ENCODE assay signal across 13 cellular contexts in the genomic region with DNA sequence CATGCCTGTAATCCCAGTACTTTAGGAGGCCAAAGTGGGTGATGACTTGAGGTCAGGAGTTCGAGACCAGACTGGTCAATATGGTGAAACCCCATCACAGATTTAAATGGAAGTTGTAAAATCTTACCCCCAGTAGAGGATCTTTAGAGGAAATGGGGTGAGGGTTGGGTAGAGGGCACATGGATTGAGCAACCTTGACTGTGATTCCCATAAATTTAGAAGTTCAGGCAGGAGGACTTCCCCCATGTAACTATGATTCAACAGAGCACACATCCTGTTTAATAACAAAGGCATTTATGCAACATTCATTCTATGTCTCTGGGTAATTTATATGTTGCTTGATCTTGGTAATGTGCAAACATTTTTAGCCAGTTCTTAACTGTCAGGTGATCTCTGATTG.
DNase-seq lines count a peak whose midpoint lies in the region; ATAC-seq and TF ChIP-seq lines count a peak whose summit lies in the region.
"Had no signal": no experiment of that assay in that cellular context is flagged by ENCODE, and none has a peak within 500 bp of the region (broad histone marks: within the 10 kb centered on the region; RNA-seq: fewer than 3 reads in every experiment).

No MANE protein-coding gene starts in this region.

- H3K4me1 ChIP-seq in RWPE2 (ENCODE audit: insufficient read depth, poor library complexity, severe bottlenecking), result peaks cover 12% of the 10 kb centered on the region
- H3K4me1 ChIP-seq: sigmoid colon, tibial nerve had no signal

- H3K4me3 ChIP-seq in RWPE2 (ENCODE audit: severe bottlenecking), result no peak overlapping the region
- no peak overlapping the region for H3K4me3 ChIP-seq in foreskin fibroblast (ENCODE audit: low read depth in 1 of 2, low read length in 2 of 2)
- H3K4me3 ChIP-seq: sigmoid colon, tibial nerve had no signal

- intact Hi-C loops in Right ventricle myocardium inferior (cut with DNase I) (no loop called here), cardiac septum (cut with DNase I) (no loop called here)

- ATAC-seq in Right ventricle myocardium inferior (peak; percentile 44), RWPE2 (ENCODE audit: low read depth) (peak; percentile 80), T-helper 17 cell (no peak)
- ATAC-seq: activated naive CD8-positive, alpha-beta T cell treated with anti-CD3 and anti-CD28 coated beads, Interleukin-2, amount 50 U/mL, for 24 hours had no signal

- H3K27ac ChIP-seq in RWPE2 (ENCODE audit: poor library complexity, severe bottlenecking), result peak overlapping the region; percentile 35
- H3K27ac ChIP-seq: sigmoid colon, tibial nerve had no signal

- no peaks in the 10 kb centered on the region for H3K36me3 ChIP-seq in RWPE2 (ENCODE audit: low read depth)
- H3K36me3 ChIP-seq: sigmoid colon, tibial nerve had no signal

- H3K27ac Mint-ChIP-seq in endothelial cell (ENCODE audit: unreplicated experiment) (no peak overlapping the region), T-helper 17 cell (no peak overlapping the region)
- H3K27ac Mint-ChIP-seq: activated naive CD8-positive, alpha-beta T cell treated with anti-CD3 and anti-CD28 coated beads, Interleukin-2, amount 50 U/mL, for 24 hours had no signal

- no peaks in the 10 kb centered on the region for H3K36me3 Mint-ChIP-seq in endothelial cell (ENCODE audit: low read depth, unreplicated experiment)
- H3K36me3 Mint-ChIP-seq in T-helper 17 cell (ENCODE audit: low read depth), result no peaks in the 10 kb centered on the region

- DNase-seq in Right ventricle myocardium inferior (ENCODE audit: missing footprints), result no peak
- no peak for DNase-seq in cardiac septum (ENCODE audit: low spot score)
- no peak for DNase-seq in RWPE2 (ENCODE audit: low spot score)
- DNase-seq in foreskin fibroblast, result peak; percentile 2 to 10
- DNase-seq in stromal cell of bone marrow (ENCODE audit: low read depth), result peak; percentile 31
- DNase-seq in endothelial cell (ENCODE audit: low spot score), result no peak
- no peak for DNase-seq in NCI-H128 (lab: John Stamatoyannopoulos, UW; ENCODE audit: unreplicated experiment)
- no peak for DNase-seq in T-helper 17 cell
- DNase-seq: activated naive CD8-positive, alpha-beta T cell treated with anti-CD3 and anti-CD28 coated beads, Interleukin-2, amount 50 U/mL, for 24 hours; NCI-H2029 treated with DMSO at 0.1 percent for 48 hours; sigmoid colon; T1000 had no signal

- H3K27me3 Mint-ChIP-seq in endothelial cell (ENCODE audit: unreplicated experiment) (peaks cover 3% of the 10 kb centered on the region), T-helper 17 cell (peaks cover 22% of the 10 kb centered on the region)

- H3K9me3 ChIP-seq in RWPE2 (ENCODE audit: severe bottlenecking), result no peaks in the 10 kb centered on the region
- no peaks in the 10 kb centered on the region for H3K9me3 ChIP-seq in T-helper 17 cell (ENCODE audit: control insufficient read depth, low read length, poor library complexity, severe bottlenecking)
- H3K9me3 ChIP-seq: sigmoid colon, tibial nerve had no signal

- peaks cover 2% of the 10 kb centered on the region for H3K4me1 Mint-ChIP-seq in endothelial cell (ENCODE audit: unreplicated experiment)
- H3K4me1 Mint-ChIP-seq in T-helper 17 cell, result peaks cover 2% of the 10 kb centered on the region
- H3K4me1 Mint-ChIP-seq: activated naive CD8-positive, alpha-beta T cell treated with anti-CD3 and anti-CD28 coated beads, Interleukin-2, amount 50 U/mL, for 24 hours had no signal

- no peaks in the 10 kb centered on the region for H3K9me3 Mint-ChIP-seq in endothelial cell (ENCODE audit: unreplicated experiment)
- H3K9me3 Mint-ChIP-seq: activated naive CD8-positive, alpha-beta T cell treated with anti-CD3 and anti-CD28 coated beads, Interleukin-2, amount 50 U/mL, for 24 hours had no signal

- H3K27me3 ChIP-seq in RWPE2 (ENCODE audit: insufficient read depth, poor library complexity, severe bottlenecking), result no peaks in the 10 kb centered on the region
- H3K27me3 ChIP-seq: sigmoid colon, tibial nerve had no signal

- TF ChIP-seq CTCF in RWPE2 (IDR thresholded peaks at IDR 0.05; ENCODE audit: poor library complexity, severe bottlenecking) (no peak), foreskin fibroblast (IDR thresholded peaks at IDR 0.05; ENCODE audit: low read depth, low read length) (no peak), endothelial cell (IDR thresholded peaks at IDR 0.05; ENCODE audit: unreplicated experiment) (no peak)

- H3K4me3 Mint-ChIP-seq in endothelial cell (ENCODE audit: unreplicated experiment), result no peak overlapping the region
- no peak overlapping the region for H3K4me3 Mint-ChIP-seq in T-helper 17 cell
- H3K4me3 Mint-ChIP-seq: activated naive CD8-positive, alpha-beta T cell treated with anti-CD3 and anti-CD28 coated beads, Interleukin-2, amount 50 U/mL, for 24 hours had no signal

Comparison
In these comparisons a context has a peak if more than half of its experiments do, and no peak if none do; other contexts are left out.
1. DNase-seq: peak in foreskin fibroblast (2 of 2) and stromal cell of bone marrow (single experiment); none in Right ventricle myocardium inferior (single experiment), cardiac septum (single experiment), RWPE2 (single experiment), endothelial cell (single experiment), NCI-H128 (single experiment) and T-helper 17 cell (0 of 3).